In the genomic region with DNA sequence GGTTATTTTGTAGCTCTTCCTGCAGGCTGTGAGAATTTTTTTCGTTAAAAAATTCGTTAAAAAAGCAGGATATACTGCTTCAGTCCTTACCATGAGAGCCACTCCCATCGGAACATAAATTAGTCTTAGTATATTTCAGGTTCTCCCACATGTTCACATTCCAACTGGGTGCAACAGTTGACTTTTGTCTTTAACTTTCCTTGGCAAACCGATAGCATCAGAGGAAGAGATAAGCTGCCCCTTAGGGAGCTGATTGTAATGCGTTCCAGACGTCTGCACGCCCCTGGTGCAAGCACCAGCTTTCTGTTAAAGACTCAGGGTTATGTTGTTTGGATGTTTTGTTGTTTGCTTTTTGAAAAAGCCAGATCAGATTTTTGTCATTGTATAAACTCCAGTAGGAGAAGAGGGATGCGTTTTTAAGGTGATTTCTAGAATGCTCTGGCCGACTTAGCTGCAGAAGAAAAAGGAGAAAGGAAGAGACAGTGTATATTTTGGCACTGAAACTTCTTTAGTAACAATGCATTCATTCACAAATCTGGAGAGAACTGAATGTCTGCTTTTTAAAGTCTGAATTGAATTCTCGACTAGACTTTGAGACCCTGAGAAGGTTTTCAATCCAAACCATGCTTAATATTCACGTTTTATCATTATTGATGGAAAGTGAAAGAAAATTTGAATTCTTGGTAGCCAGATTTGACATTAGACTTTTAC, we compare ENCODE assay signal across 11 cellular contexts.
DNase-seq lines count a peak whose midpoint lies in the region; ATAC-seq and TF ChIP-seq lines count a peak whose summit lies in the region.
"Had no signal": no experiment of that assay in that cellular context is flagged by ENCODE, and none has a peak within 500 bp of the region (broad histone marks: within the 10 kb centered on the region; RNA-seq: fewer than 3 reads in every experiment).

No MANE protein-coding gene starts in this region.

- DNase-seq in DMS 273 (lab: John Stamatoyannopoulos, UW; ENCODE audit: unreplicated experiment) (peak; percentile 21), DMS 273 treated with DMSO at 0.1 percent for 48 hours (lab: John Stamatoyannopoulos, UW) (no peak), choroid plexus epithelial cell (ENCODE audit: low read depth) (peak; percentile 60), left kidney (ENCODE audit: low read depth, low spot score) (peak; percentile 57), thyroid gland (no peak), NCI-H1092 treated with DMSO at 0.1 percent for 48 hours (lab: John Stamatoyannopoulos, UW) (no peak), NCI-H446 (lab: John Stamatoyannopoulos, UW) (no peak)
- DNase-seq: NCI-H1417; stimulated activated CD4-positive, alpha-beta T cell treated with anti-CD3 and anti-CD28 coated beads, Interleukin-4, amount 100 ng/mL, for 4 hours had no signal

- 46 to 52% methylated on average over 11 of the region's 11 CpGs for WGBS in thyroid gland, 2 donors

- peak overlapping the region in 2 of 3 donors; percentile 53 to 60 for H3K27ac ChIP-seq in thyroid gland
- H3K27ac ChIP-seq: 22Rv1 had no signal

- intact Hi-C loops in thyroid gland (cut with DNase I): no loop called here

- no peak overlapping the region for H3K4me3 ChIP-seq in choroid plexus epithelial cell (ENCODE audit: low read depth, low read length)
- H3K4me3 ChIP-seq in thyroid gland (replicated peaks in 1 of 3): no peak overlapping the region

- H3K36me3 ChIP-seq in thyroid gland: no peaks in the 10 kb centered on the region

- no peak for TF ChIP-seq POLR2A in thyroid gland (IDR thresholded peaks at IDR 0.05)

- no peak for TF ChIP-seq CTCF in choroid plexus epithelial cell (conservative IDR thresholded peaks at IDR 0.05; ENCODE audit: low read depth, low read length)
- TF ChIP-seq CTCF in thyroid gland (IDR thresholded peaks at IDR 0.05): no peak

- ATAC-seq in GM19455 (IDR thresholded peaks at IDR 0.05; ENCODE audit: unreplicated experiment): no peak

- no peaks in the 10 kb centered on the region for H3K27me3 ChIP-seq in thyroid gland

- peaks cover 20 to 28% of the 10 kb centered on the region in 2 donors for H3K4me1 ChIP-seq in thyroid gland

- no peaks in the 10 kb centered on the region for H3K9me3 ChIP-seq in thyroid gland

Comparison
In these comparisons a context has a peak if more than half of its experiments do, and no peak if none do; other contexts are left out.
1. DNase-seq: peak in DMS 273 (single experiment), choroid plexus epithelial cell (single experiment) and left kidney (single experiment); none in DMS 273 treated with DMSO at 0.1 percent for 48 hours (single experiment), thyroid gland (0 of 2), NCI-H1092 treated with DMSO at 0.1 percent for 48 hours (single experiment) and NCI-H446 (0 of 2).